1 cellular context compared by ENCODE assay signal in the genomic region with DNA sequence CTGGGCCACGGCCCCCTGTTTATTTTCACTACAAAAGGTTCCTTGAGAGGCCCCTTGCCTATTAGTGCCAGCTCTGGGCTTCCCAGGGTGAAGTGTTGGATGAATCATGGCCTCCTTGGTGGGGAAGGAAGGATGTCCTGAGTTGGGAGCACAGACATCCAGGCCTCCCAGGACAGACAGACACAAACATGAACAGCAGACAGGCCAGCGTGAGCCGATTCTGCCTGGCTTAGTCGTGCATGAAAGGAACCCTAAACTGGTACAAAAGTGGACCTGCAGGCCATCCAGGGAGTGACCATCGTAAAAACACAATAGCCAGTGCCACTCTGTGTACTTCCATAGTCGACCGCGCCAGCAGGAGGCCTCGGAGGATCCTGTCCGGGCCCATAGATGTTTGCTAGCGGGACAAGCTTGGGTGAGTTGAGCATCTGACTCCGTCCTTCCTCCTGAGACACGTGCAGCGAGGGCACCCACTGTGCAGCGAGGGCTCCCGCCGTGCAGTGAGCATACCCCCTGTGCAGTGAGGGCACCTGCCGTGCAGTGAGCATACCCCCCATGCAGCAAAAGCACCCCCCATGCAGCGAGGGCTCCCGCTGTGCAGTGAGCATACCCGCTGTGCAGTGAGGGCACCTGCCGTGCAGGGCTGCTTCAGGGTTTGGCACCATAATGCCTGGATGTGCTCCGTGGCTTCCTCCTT.
TF ChIP-seq lines count a peak whose summit lies in the region.

No MANE protein-coding gene starts in this region.

TF ChIP-seq in H1, 55 proteins besides CTCF, POLR2A, EP300 and RAD21:
- TF ChIP-seq BRCA1 (IDR thresholded peaks at IDR 0.05; ENCODE audit: low read depth, low read length) (no peak), SP4 (IDR thresholded peaks at IDR 0.05; ENCODE audit: low read length) (no peak), CBX8 (IDR thresholded peaks at IDR 0.05; ENCODE audit: borderline replicate concordance, low read depth, low read length) (no peak), RBBP5 (IDR thresholded peaks at IDR 0.05; ENCODE audit: borderline replicate concordance, low read depth, low read length) (no peak), CHD2 (IDR thresholded peaks at IDR 0.05; ENCODE audit: low read length) (no peak), POU5F1 (IDR thresholded peaks at IDR 0.05; ENCODE audit: low read depth, low read length) (no peak), TCF12 (IDR thresholded peaks at IDR 0.05; ENCODE audit: low read depth, low read length) (no peak), JUND (IDR thresholded peaks at IDR 0.05; ENCODE audit: low read length) (no peak)
- TF ChIP-seq, protein P1, sequence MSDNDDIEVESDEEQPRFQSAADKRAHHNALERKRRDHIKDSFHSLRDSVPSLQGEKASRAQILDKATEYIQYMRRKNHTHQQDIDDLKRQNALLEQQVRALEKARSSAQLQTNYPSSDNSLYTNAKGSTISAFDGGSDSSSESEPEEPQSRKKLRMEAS (IDR thresholded peaks at IDR 0.05), result no peak
